In the genomic region with DNA sequence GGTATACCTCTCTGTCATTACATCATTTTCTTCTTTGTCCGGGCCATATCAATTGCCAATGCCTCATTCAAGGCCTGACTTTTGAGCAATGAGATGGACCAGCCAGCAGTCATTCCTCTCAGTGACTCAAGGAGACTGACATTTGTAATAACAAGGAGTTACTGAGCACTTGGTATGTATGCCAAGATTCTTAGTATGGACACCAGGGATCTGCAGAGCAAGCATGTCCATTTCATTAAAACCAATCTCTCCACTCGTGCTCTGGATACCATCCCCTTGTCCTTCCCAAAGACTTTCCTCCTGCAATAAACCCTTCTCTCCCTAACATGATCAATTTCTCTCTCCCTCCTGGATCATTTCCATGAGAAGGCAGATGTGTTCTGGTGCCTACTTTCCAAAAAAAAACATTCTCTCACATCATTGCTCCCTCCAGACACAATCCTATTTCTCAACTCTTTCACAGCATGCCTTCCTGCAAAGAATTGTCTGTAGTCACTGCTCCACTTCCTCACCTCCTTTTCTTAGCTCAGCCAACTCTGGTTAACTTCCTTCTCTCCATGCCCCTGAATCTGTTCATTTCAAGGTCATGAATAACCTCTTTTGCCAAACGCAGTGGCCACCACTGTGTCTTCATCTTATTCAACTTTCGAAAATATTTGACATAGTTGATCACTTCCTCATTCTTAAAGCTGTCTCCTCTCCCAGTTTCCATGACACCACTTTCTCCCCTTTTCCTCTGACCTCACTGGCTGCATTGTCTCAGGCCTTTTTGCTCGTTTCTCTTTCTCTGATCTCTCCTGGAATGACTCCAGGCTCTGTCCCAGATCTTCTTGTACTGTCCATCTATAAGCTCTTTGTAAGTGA, we compare ENCODE assay signal across 8 cellular contexts.
DNase-seq lines count a peak whose midpoint lies in the region; ATAC-seq and TF ChIP-seq lines count a peak whose summit lies in the region.

No MANE protein-coding gene starts in this region.

- intact Hi-C loops in ascending aorta (cut with DNase I) = no loop called here
- intact Hi-C loops in activated T-helper 1 cell treated with anti-CD3 and anti-CD28 coated beads, Interleukin-12 subunit alpha, Interleukin-12 subunit beta, Interleukin-2, Interleukin-4 antibody, amounts not matched to agents 30 ng/mL and 10 ng/mL and 1 ng/mL, durations not matched to agents 14 hours and 24 hours and 36 hours (cut with micrococcal nuclease) = no loop called here

- in situ Hi-C loops in GM13977 (cut with MboI; ENCODE audit: low pct_unique_long_range_greater_than_20kb, low sequenced_read_pairs, unreplicated experiment) = no loop called here

- peaks cover 23% of the 10 kb centered on the region for H3K27me3 Mint-ChIP-seq in activated T-helper 1 cell treated with anti-CD3 and anti-CD28 coated beads, Interleukin-12 subunit alpha, Interleukin-12 subunit beta, Interleukin-2, Interleukin-4 antibody, amounts not matched to agents 30 ng/mL and 10 ng/mL and 1 ng/mL, durations not matched to agents 14 hours and 24 hours and 36 hours (ENCODE audit: insufficient read depth)

- no peaks in the 10 kb centered on the region for H3K9me3 ChIP-seq in ascending aorta

- H3K4me3 Mint-ChIP-seq in activated T-helper 1 cell treated with anti-CD3 and anti-CD28 coated beads, Interleukin-12 subunit alpha, Interleukin-12 subunit beta, Interleukin-2, Interleukin-4 antibody, amounts not matched to agents 30 ng/mL and 10 ng/mL and 1 ng/mL, durations not matched to agents 14 hours and 24 hours and 36 hours = no peak overlapping the region

- H3K4me3 ChIP-seq in ascending aorta = no peak overlapping the region

- ATAC-seq in HG03039 (IDR thresholded peaks at IDR 0.05; ENCODE audit: unreplicated experiment) = peak; percentile 64

- H3K9me3 Mint-ChIP-seq in activated T-helper 1 cell treated with anti-CD3 and anti-CD28 coated beads, Interleukin-12 subunit alpha, Interleukin-12 subunit beta, Interleukin-2, Interleukin-4 antibody, amounts not matched to agents 30 ng/mL and 10 ng/mL and 1 ng/mL, durations not matched to agents 14 hours and 24 hours and 36 hours = no peaks in the 10 kb centered on the region

- peaks cover 3% of the 10 kb centered on the region for H3K36me3 Mint-ChIP-seq in activated T-helper 1 cell treated with anti-CD3 and anti-CD28 coated beads, Interleukin-12 subunit alpha, Interleukin-12 subunit beta, Interleukin-2, Interleukin-4 antibody, amounts not matched to agents 30 ng/mL and 10 ng/mL and 1 ng/mL, durations not matched to agents 14 hours and 24 hours and 36 hours (ENCODE audit: low read depth)

- peaks cover 4% of the 10 kb centered on the region for H3K4me1 Mint-ChIP-seq in activated T-helper 1 cell treated with anti-CD3 and anti-CD28 coated beads, Interleukin-12 subunit alpha, Interleukin-12 subunit beta, Interleukin-2, Interleukin-4 antibody, amounts not matched to agents 30 ng/mL and 10 ng/mL and 1 ng/mL, durations not matched to agents 14 hours and 24 hours and 36 hours (ENCODE audit: low read depth)

- no peaks in the 10 kb centered on the region for H3K27me3 ChIP-seq in ascending aorta

- no peaks in the 10 kb centered on the region for H3K4me1 ChIP-seq in ascending aorta

- no peak overlapping the region for H3K27ac Mint-ChIP-seq in activated T-helper 1 cell treated with anti-CD3 and anti-CD28 coated beads, Interleukin-12 subunit alpha, Interleukin-12 subunit beta, Interleukin-2, Interleukin-4 antibody, amounts not matched to agents 30 ng/mL and 10 ng/mL and 1 ng/mL, durations not matched to agents 14 hours and 24 hours and 36 hours

- no peaks in the 10 kb centered on the region for H3K36me3 ChIP-seq in ascending aorta

- peak overlapping the region; percentile 14 to 26 for H3K27ac ChIP-seq in ascending aorta

- DNase-seq in GM03348 (ENCODE audit: low spot score) (peak; percentile 70), ascending aorta (ENCODE audit: low spot score in 2 of 2) (peak; percentile 11 to 70), medulla oblongata (ENCODE audit: extremely low spot score) (peak; percentile 76), SK-N-DZ (ENCODE audit: low spot score) (no peak), GM13977 (ENCODE audit: low spot score) (no peak)
- DNase-seq in activated T-helper 1 cell treated with anti-CD3 and anti-CD28 coated beads, Interleukin-12 subunit alpha, Interleukin-12 subunit beta, Interleukin-2, Interleukin-4 antibody, amounts not matched to agents 30 ng/mL and 10 ng/mL and 1 ng/mL, durations not matched to agents 14 hours and 24 hours and 36 hours (ENCODE audit: low spot score) = no peak
- no peak for DNase-seq in stimulated activated CD4-positive, alpha-beta T cell treated with anti-CD3 and anti-CD28 coated beads, Interleukin-4, amount 100 ng/mL, for 1 hour

- no peak for TF ChIP-seq CTCF in ascending aorta (IDR thresholded peaks at IDR 0.05)
- no peak for TF ChIP-seq CTCF in GM13977 (IDR thresholded peaks at IDR 0.05; ENCODE audit: extremely low read depth, insufficient read depth, missing control alignments)

Comparison
In these comparisons a context has a peak if more than half of its experiments do, and no peak if none do; other contexts are left out.
1. DNase-seq: peak in GM03348 (single experiment), ascending aorta (2 of 2) and medulla oblongata (single experiment); none in SK-N-DZ (single experiment), activated T-helper 1 cell treated with anti-CD3 and anti-CD28 coated beads, Interleukin-12 subunit alpha, Interleukin-12 subunit beta, Interleukin-2, Interleukin-4 antibody, amounts not matched to agents 30 ng/mL and 10 ng/mL and 1 ng/mL, durations not matched to agents 14 hours and 24 hours and 36 hours (single experiment), stimulated activated CD4-positive, alpha-beta T cell treated with anti-CD3 and anti-CD28 coated beads, Interleukin-4, amount 100 ng/mL, for 1 hour (single experiment) and GM13977 (single experiment).